1 cellular context compared by ENCODE assay signal in genomic region chr3:74546426-74546825, GRCh38.
TF ChIP-seq lines count a peak whose summit lies in the region.

No MANE protein-coding gene starts in this region.

TF ChIP-seq in GM23338, 12 proteins besides CTCF, POLR2A, EP300 and RAD21:
- no peak for TF ChIP-seq ZNF462 (CRISPR knock-in tag; IDR thresholded peaks at IDR 0.05)
- TF ChIP-seq ZNF331 (CRISPR knock-in tag; IDR thresholded peaks at IDR 0.05; ENCODE audit: low read depth) = no peak
- no peak for TF ChIP-seq ZNF114 (CRISPR knock-in tag; IDR thresholded peaks at IDR 0.05)
- no peak for TF ChIP-seq ETS1 (IDR thresholded peaks at IDR 0.05)
- TF ChIP-seq REST (IDR thresholded peaks at IDR 0.05; ENCODE audit: unreplicated experiment) = no peak
